8 cellular contexts compared by ENCODE assay signal in genomic region chr18:12839057-12839525, GRCh38. TPM values are rescaled to one million over a fixed set of nuclear protein-coding genes. Genes with fewer than 3 reads are reported as not detected.
A peak's percentile ranks its signal among the peaks of the same experiment; 100 is the strongest.
DNase-seq lines count a peak whose midpoint lies in the region; ATAC-seq and TF ChIP-seq lines count a peak whose summit lies in the region.

No MANE protein-coding gene starts in this region.

- H2AFZ ChIP-seq in mammary epithelial cell (ENCODE audit: low read depth, low read length) = no peak overlapping the region

- dilution Hi-C loops in mammary epithelial cell (cut with HindIII; ENCODE audit: low sequenced_read_pairs) = loop anchor here (5.0 kb wide), 1 partner anchor 88 kb away; no protein-coding TSS in a partner anchor

- H3K79me2 ChIP-seq in mammary epithelial cell (ENCODE audit: insufficient read depth, low read length) = peaks cover 67% of the 10 kb centered on the region

- peak; percentile 26 for ATAC-seq in GM18499 (IDR thresholded peaks at IDR 0.05; ENCODE audit: insufficient read depth, unreplicated experiment)
- peak; percentile 46 for ATAC-seq in GM21737 (IDR thresholded peaks at IDR 0.05; ENCODE audit: unreplicated experiment)

- TF ChIP-seq CTCF in mammary epithelial cell (conservative IDR thresholded peaks at IDR 0.05 in 1 of 2, IDR thresholded peaks at IDR 0.05 in 1 of 2; ENCODE audit: extremely low read depth in 1 of 2, insufficient read depth in 1 of 2, low read depth in 1 of 2, low read length in 2 of 2) (no peak), tibial artery (IDR thresholded peaks at IDR 0.05) (no peak)

- intact Hi-C loops in mammary epithelial cell (cut with micrococcal nuclease) (no loop called here), tibial artery (cut with DNase I; ENCODE audit: low total_unique reads) (no loop called here)

- DNase-seq in LoVo (ENCODE audit: low spot score) (peak; percentile 18), mammary epithelial cell (peak; percentile 78), NCI-H2171 treated with DMSO at 0.1 percent for 48 hours (lab: John Stamatoyannopoulos, UW) (no peak), superior temporal gyrus (ENCODE audit: extremely low spot score) (no peak), tibial artery (no peak)

- H3K4me3 ChIP-seq in mammary epithelial cell (replicated peaks in 1 of 3; ENCODE audit: insufficient read depth in 1 of 3, low read depth in 2 of 3, low read length in 3 of 3) (no peak overlapping the region), skeletal muscle satellite cell (ENCODE audit: low read length) (no peak overlapping the region), tibial artery (no peak overlapping the region)

- in situ Hi-C loops in mammary epithelial cell (cut with MboI; ENCODE audit: low sequenced_read_pairs in 2 of 2) = no loop called here

- peak overlapping the region; percentile 77 for H3K4me2 ChIP-seq in mammary epithelial cell (ENCODE audit: insufficient read depth, low read depth, low read length)
- H3K4me2 ChIP-seq in skeletal muscle satellite cell (ENCODE audit: low read length) = peak overlapping the region; percentile 1

- peaks cover 4% of the 10 kb centered on the region for H3K36me3 ChIP-seq in mammary epithelial cell (ENCODE audit: insufficient read depth, low read length)
- H3K36me3 ChIP-seq in skeletal muscle satellite cell (ENCODE audit: insufficient read depth, low read length) = no peaks in the 10 kb centered on the region
- peaks cover 3 to 5% (median 4%) of the 10 kb centered on the region in 3 donors for H3K36me3 ChIP-seq in tibial artery

- H4K20me1 ChIP-seq in mammary epithelial cell (ENCODE audit: insufficient read depth, low read length) = no peaks in the 10 kb centered on the region

- H3K27me3 ChIP-seq in mammary epithelial cell (ENCODE audit: insufficient read depth, low read length) = no peaks in the 10 kb centered on the region
- no peaks in the 10 kb centered on the region for H3K27me3 ChIP-seq in skeletal muscle satellite cell (ENCODE audit: control insufficient read depth, insufficient read depth, low read length)
- H3K27me3 ChIP-seq in tibial artery = no peaks in the 10 kb centered on the region

- CTCF ChIA-PET in mammary epithelial cell (lab: Charles Lee; ENCODE audit: low non-redundant PET) = no interaction called here

- H3K4me1 ChIP-seq in mammary epithelial cell (ENCODE audit: insufficient read depth, low read length) (peaks cover 17% of the 10 kb centered on the region), skeletal muscle satellite cell (ENCODE audit: control insufficient read depth, insufficient read depth, low read length) (peaks cover 32% of the 10 kb centered on the region), tibial artery (peaks cover 0 to 20% (median 14%) of the 10 kb centered on the region in 4 donors)

- H3K9ac ChIP-seq in mammary epithelial cell (ENCODE audit: insufficient read depth, low read length) (peak overlapping the region; percentile 54), skeletal muscle satellite cell (ENCODE audit: low read depth, low read length) (peak overlapping the region; percentile 10)

- H3K27ac ChIP-seq in mammary epithelial cell (ENCODE audit: insufficient read depth, low read depth, low read length) (peak overlapping the region; percentile 93), tibial artery (no peak overlapping the region)

- BruUV-seq in mammary epithelial cell (replicated peaks; lab: Mats Ljungman, UMichigan) = no TSS peak

- 39% methylated on average over 2 of the region's 2 CpGs for WGBS in mammary epithelial cell (ENCODE audit: low coverage, missing lambda C conversion rate)

- no peaks in the 10 kb centered on the region for H3K9me3 ChIP-seq in mammary epithelial cell (replicated peaks; ENCODE audit: insufficient read depth, low read length)
- no peaks in the 10 kb centered on the region for H3K9me3 ChIP-seq in skeletal muscle satellite cell (replicated peaks; ENCODE audit: low read length)
- no peaks in the 10 kb centered on the region for H3K9me3 ChIP-seq in tibial artery

RNA-seq across cellular contexts. Expression of gene PTPN2, which starts 44.9 kb away (rescaled TPM):
- total RNA-seq in mammary epithelial cell = 10 to 100 TPM; 25.3 to 47.0 TPM
- polyA plus RNA-seq in mammary epithelial cell = 18.6 TPM
- 15.6 TPM for polyA minus RNA-seq in mammary epithelial cell
- 34.3 and 35.0 TPM in 2 replicates for total RNA-seq in skeletal muscle satellite cell (2012; rRNA removed)

Comparison
In these comparisons a context has a peak if more than half of its experiments do, and no peak if none do; other contexts are left out.
1. DNase-seq: peak in LoVo (single experiment) and mammary epithelial cell (single experiment); none in NCI-H2171 treated with DMSO at 0.1 percent for 48 hours (single experiment), superior temporal gyrus (single experiment) and tibial artery (0 of 2).